Comparison of ENCODE assay signal across 9 cellular contexts in genomic region chr17:73770115-73770848, GRCh38.
DNase-seq lines count a peak whose midpoint lies in the region; ATAC-seq and TF ChIP-seq lines count a peak whose summit lies in the region.
"Had no signal": no experiment of that assay in that cellular context is flagged by ENCODE, and none has a peak within 500 bp of the region (broad histone marks: within the 10 kb centered on the region; RNA-seq: fewer than 3 reads in every experiment).

No MANE protein-coding gene starts in this region.

- no peak overlapping the region for H2BK5ac ChIP-seq in trophoblast cell (ENCODE audit: low read depth, low read length, poor library complexity)

- no peak overlapping the region for H4K12ac ChIP-seq in trophoblast cell (ENCODE audit: low read depth, low read length)

- H4K91ac ChIP-seq in trophoblast cell (ENCODE audit: low read depth, low read length): no peak overlapping the region

- H3K79me2 ChIP-seq in trophoblast cell (ENCODE audit: control insufficient read depth, insufficient read depth, low read length, poor library complexity) (no peaks in the 10 kb centered on the region), OCI-LY7 (ENCODE audit: insufficient read depth, low read depth, low read length) (no peaks in the 10 kb centered on the region)

- H3K4me3 Mint-ChIP-seq in natural killer cell: no peak overlapping the region
- H3K4me3 Mint-ChIP-seq: central memory CD8-positive, alpha-beta T cell had no signal

- no peaks in the 10 kb centered on the region for H3K9me2 ChIP-seq in OCI-LY7 (ENCODE audit: insufficient read depth, low read length)

- peaks cover 6 to 7% of the 10 kb centered on the region in 2 donors for H3K27me3 Mint-ChIP-seq in natural killer cell (ENCODE audit: low read depth in 2 of 2)

- no peaks in the 10 kb centered on the region for H4K20me1 ChIP-seq in OCI-LY7 (ENCODE audit: insufficient read depth, low read length)

- peaks cover 2% of the 10 kb centered on the region for H3K9me3 ChIP-seq in trophoblast cell (ENCODE audit: insufficient read depth, low read depth, low read length)
- no peaks in the 10 kb centered on the region for H3K9me3 ChIP-seq in OCI-LY7 (ENCODE audit: low read length)

- H3K9ac ChIP-seq in trophoblast cell (ENCODE audit: low read length): no peak overlapping the region

- no peak overlapping the region for H3K27ac ChIP-seq in trophoblast cell (ENCODE audit: low read depth, low read length)
- H3K27ac ChIP-seq in OCI-LY7 (ENCODE audit: low read depth, low read length, poor library complexity, severe bottlenecking): no peak overlapping the region

- no peak overlapping the region for H3K4ac ChIP-seq in trophoblast cell (ENCODE audit: low read depth, low read length)

- WGBS in trophoblast cell (ENCODE audit: extremely low coverage, insufficient coverage, insufficient read length): no CpG with 5 or more reads among the region's 12 CpGs

- no peak overlapping the region for H3K23ac ChIP-seq in trophoblast cell (ENCODE audit: low read length)

- CTCF ChIA-PET in OCI-LY7 (lab: Charles Lee; ENCODE audit: unreplicated experiment): no interaction called here

- H3K4me2 ChIP-seq in trophoblast cell (ENCODE audit: low read length) (no peak overlapping the region), OCI-LY7 (ENCODE audit: low read length) (no peak overlapping the region)

- POLR2A ChIA-PET in OCI-LY7 (lab: Charles Lee): no interaction called here

- H3K36me3 ChIP-seq in trophoblast cell (ENCODE audit: control insufficient read depth in 1 of 2, insufficient read depth in 2 of 2, low read length in 2 of 2) (no peaks in the 10 kb centered on the region), OCI-LY7 (ENCODE audit: insufficient read depth, low read length) (no peaks in the 10 kb centered on the region)

- H3K36me3 Mint-ChIP-seq in natural killer cell: no peaks in the 10 kb centered on the region

- no peak for TF ChIP-seq CTCF in fibroblast of villous mesenchyme (IDR thresholded peaks at IDR 0.05; ENCODE audit: insufficient read depth, low read depth, low read length)
- no peak for TF ChIP-seq CTCF in OCI-LY7 (conservative IDR thresholded peaks at IDR 0.05; ENCODE audit: low read length)
- TF ChIP-seq CTCF in natural killer cell (IDR thresholded peaks at IDR 0.05): no peak

- H3K18ac ChIP-seq in trophoblast cell (ENCODE audit: low read length): no peak overlapping the region

- DNase-seq in EL (peak; percentile 13), fibroblast of villous mesenchyme (ENCODE audit: low read depth) (peak; percentile 88), trophoblast cell (peak in 1 of 2 donors; percentile 6), OCI-LY7 (ENCODE audit: low spot score) (no peak), natural killer cell (no peak)

- no peak overlapping the region for H2BK120ac ChIP-seq in trophoblast cell (ENCODE audit: insufficient read depth, low read length, poor library complexity)

- H3K79me1 ChIP-seq in trophoblast cell (ENCODE audit: low read length): no peaks in the 10 kb centered on the region

- H2BK12ac ChIP-seq in trophoblast cell (ENCODE audit: low read length): no peak overlapping the region

- H2AFZ ChIP-seq in trophoblast cell (ENCODE audit: insufficient read depth, low read length, poor library complexity) (peak overlapping the region; percentile 18), OCI-LY7 (ENCODE audit: low read length) (no peak overlapping the region)

- no peak overlapping the region for H3K14ac ChIP-seq in trophoblast cell (ENCODE audit: low read length)

- H3K4me3 ChIP-seq in fibroblast of villous mesenchyme (ENCODE audit: low read depth, low read length) (no peak overlapping the region), trophoblast cell (ENCODE audit: low read depth, low read length) (peak overlapping the region; percentile 17), OCI-LY7 (ENCODE audit: low read depth, low read length, poor library complexity, severe bottlenecking) (no peak overlapping the region)

- peaks cover 0 to 25% of the 10 kb centered on the region in 2 donors for H3K4me1 Mint-ChIP-seq in natural killer cell
- H3K4me1 Mint-ChIP-seq: central memory CD8-positive, alpha-beta T cell had no signal

- no peaks in the 10 kb centered on the region for H3K4me1 ChIP-seq in trophoblast cell (ENCODE audit: control insufficient read depth in 1 of 2, insufficient read depth in 2 of 2, low read length in 2 of 2)
- H3K4me1 ChIP-seq in OCI-LY7 (ENCODE audit: insufficient read depth, low read length, poor library complexity, severe bottlenecking): no peaks in the 10 kb centered on the region

- ATAC-seq in HG02973 (IDR thresholded peaks at IDR 0.05; ENCODE audit: unreplicated experiment): no peak
- no peak for ATAC-seq in natural killer cell
- ATAC-seq in GM21786 (IDR thresholded peaks at IDR 0.05; ENCODE audit: unreplicated experiment): no peak

- H3K27ac Mint-ChIP-seq in natural killer cell: no peak overlapping the region

- no TSS peak for BruUV-seq in OCI-LY7 (replicated peaks; lab: Mats Ljungman, UMichigan)

- H3K27me3 ChIP-seq in trophoblast cell (ENCODE audit: insufficient read depth, low read length): no peaks in the 10 kb centered on the region

- intact Hi-C loops in OCI-LY7 (cut with micrococcal nuclease; ENCODE audit: unreplicated experiment) (no loop called here), natural killer cell (cut with micrococcal nuclease) (no loop called here)

- H4K8ac ChIP-seq in trophoblast cell (ENCODE audit: low read depth, low read length): no peak overlapping the region

- H3K9me3 Mint-ChIP-seq in natural killer cell: no peaks in the 10 kb centered on the region
- H3K9me3 Mint-ChIP-seq: central memory CD8-positive, alpha-beta T cell had no signal

- no peak overlapping the region for H2AK5ac ChIP-seq in trophoblast cell (ENCODE audit: low read length)

TF ChIP-seq in PFSK-1, 5 proteins besides CTCF, POLR2A, EP300 and RAD21:
- TF ChIP-seq REST (IDR thresholded peaks at IDR 0.05; ENCODE audit: insufficient read depth in 1 of 2, low read depth in 2 of 2, low read length in 2 of 2): 0 out of 4 replicates have a peak, but pooled peaks of 1 of the 2 experiments have one; percentile 14
- TF ChIP-seq FOXP2 (optimal IDR thresholded peaks at IDR 0.05; ENCODE audit: borderline replicate concordance, extremely low read depth, extremely low read length, insufficient read depth): peak; percentile 11
- no peak for TF ChIP-seq SIN3A (IDR thresholded peaks at IDR 0.05; ENCODE audit: borderline replicate concordance, insufficient read depth, low read length)

Comparison
In these comparisons a context has a peak if more than half of its experiments do, and no peak if none do; other contexts are left out.
1. DNase-seq: peak in EL (single experiment) and fibroblast of villous mesenchyme (single experiment); none in OCI-LY7 (single experiment) and natural killer cell (single experiment).